30 cellular contexts compared by ENCODE assay signal in the genomic region with DNA sequence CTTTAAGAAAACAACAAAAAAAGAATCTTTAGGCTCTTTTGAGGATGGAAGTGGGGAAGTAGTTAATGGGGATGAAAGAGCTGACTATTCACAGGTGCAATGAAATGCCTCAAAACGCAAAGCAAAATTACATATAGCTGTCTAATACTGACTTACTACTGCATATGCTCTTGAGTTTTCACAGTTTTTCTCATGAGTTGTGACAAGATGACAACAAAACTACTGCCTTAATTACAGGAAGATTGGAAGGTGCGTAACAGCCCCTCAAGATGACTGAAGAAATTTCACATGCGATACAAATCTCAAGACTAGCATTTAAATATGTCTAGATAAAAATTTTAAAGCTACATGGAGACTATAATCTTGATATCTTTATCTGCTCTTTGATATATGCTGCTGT.
"Had no signal": no experiment of that assay in that cellular context is flagged by ENCODE, and none has a peak within 500 bp of the region (broad histone marks: within the 10 kb centered on the region; RNA-seq: fewer than 3 reads in every experiment).

No MANE protein-coding gene starts in this region.

- H3K27me3 ChIP-seq: adrenal gland, ascending aorta, body of pancreas, brain microvascular endothelial cell, breast epithelium, cardiac muscle cell had no signal

- H3K36me3 ChIP-seq: adrenal gland, ascending aorta, brain microvascular endothelial cell, breast epithelium, cardiac muscle cell had no signal

- H3K27ac ChIP-seq: adrenal gland, ascending aorta, body of pancreas, brain microvascular endothelial cell, breast epithelium, cardiac muscle cell had no signal

- DNase-seq: activated effector memory CD4-positive, alpha-beta T cell treated with anti-CD3 and anti-CD28 coated beads, Interleukin-2, amount 50 U/mL, for 16 hours; activated effector memory CD4-positive, alpha-beta T cell treated with Interleukin-2 at 50 U/mL for 16 hours; activated gamma-delta T cell; activated gamma-delta T cell treated with Interleukin-2 at 50 U/mL for 16 hours; activated naive CD4-positive, alpha-beta T cell; activated naive CD4-positive, alpha-beta T cell treated with anti-CD3 and anti-CD28 coated beads for 36 hours; activated naive CD4-positive, alpha-beta T cell treated with anti-CD3 and anti-CD28 coated beads, Interleukin-2, amount 10 ng/mL, durations not matched to agents 7 days and 5 days; activated naive CD4-positive, alpha-beta T cell treated with anti-CD3 and anti-CD28 coated beads, Interleukin-2, amount 50 U/mL, for 16 hours; activated naive CD4-positive, alpha-beta T cell treated with Interleukin-2 at 50 U/mL for 16 hours; activated naive CD8-positive, alpha-beta T cell treated with anti-CD3 and anti-CD28 coated beads for 36 hours; activated naive CD8-positive, alpha-beta T cell treated with anti-CD3 and anti-CD28 coated beads, Interleukin-2, amount 10 ng/mL, durations not matched to agents 7 days and 5 days; activated naive CD8-positive, alpha-beta T cell treated with anti-CD3 and anti-CD28 coated beads, Interleukin-2, amount 50 U/mL, for 24 hours; activated T-cell treated with anti-CD3 and anti-CD28 coated beads, Interleukin-2, amount 50 U/mL, for 1 hour; activated T-cell treated with anti-CD3 and anti-CD28 coated beads, Interleukin-2, amount 50 U/mL, for 24 hours; activated T-cell treated with anti-CD3 and anti-CD28 coated beads, Interleukin-2, amount 50 U/mL, for 4 hours; activated T-cell treated with anti-CD3 and anti-CD28 coated beads, Interleukin-2, amount 50 U/mL, for 48 hours; activated T-cell treated with anti-CD3 and anti-CD28 coated beads, Interleukin-2, amount 50 U/mL, for 72 hours; adrenal gland; amniotic stem cell; amygdala; anterior cingulate cortex; aorta; body of pancreas; brain microvascular endothelial cell; caudate nucleus; central memory CD4-positive, alpha-beta T cell; cerebellar nuclear complex had no signal

- H3K9me3 ChIP-seq: adrenal gland, ascending aorta, body of pancreas, breast epithelium had no signal

- H3K4me3 ChIP-seq: adrenal gland, ascending aorta, body of pancreas, breast epithelium, cardiac muscle cell had no signal
